ENCODE assay signal across 14 cellular contexts in the genomic region with DNA sequence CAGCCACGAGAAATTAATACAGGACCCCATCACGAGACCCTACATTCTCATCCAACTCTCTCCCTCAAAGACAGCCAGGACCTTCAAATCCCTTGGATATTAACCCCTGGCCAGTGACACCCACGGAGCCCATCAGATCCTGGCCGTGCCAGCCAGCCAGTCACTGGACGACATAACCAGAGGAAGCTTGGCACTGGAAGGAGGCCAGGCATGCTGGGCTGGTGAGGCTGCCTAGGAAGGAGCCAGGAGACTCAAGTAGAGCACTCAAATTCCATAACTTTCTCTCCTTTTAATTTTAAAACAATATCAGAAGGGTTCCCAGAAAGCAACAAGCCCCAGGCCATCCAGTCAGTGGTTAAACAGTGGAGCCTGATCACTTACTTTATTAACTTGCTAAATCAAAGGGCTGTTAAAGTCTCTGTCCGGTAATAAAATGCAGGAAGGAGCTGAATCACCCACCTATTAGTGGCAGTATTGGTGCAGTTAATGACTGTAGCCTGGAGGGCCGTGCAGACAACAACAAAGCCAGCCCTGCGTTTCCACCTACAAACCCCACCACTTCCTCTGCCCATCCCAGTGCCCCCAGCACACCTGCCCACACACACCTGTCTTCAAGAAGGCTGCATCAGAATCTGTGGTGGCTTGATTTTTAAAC.
DNase-seq lines count a peak whose midpoint lies in the region; ATAC-seq and TF ChIP-seq lines count a peak whose summit lies in the region.
"Had no signal": no experiment of that assay in that cellular context is flagged by ENCODE, and none has a peak within 500 bp of the region (broad histone marks: within the 10 kb centered on the region; RNA-seq: fewer than 3 reads in every experiment).

No MANE protein-coding gene starts in this region.

- H3K27me3 Mint-ChIP-seq in HFFc6 (ENCODE audit: insufficient read depth) (no peaks in the 10 kb centered on the region; the same call in 1 of the 2 replicates), osteocyte (ENCODE audit: unreplicated experiment) (no peaks in the 10 kb centered on the region)

- H3K4me1 Mint-ChIP-seq in HFFc6 (ENCODE audit: low read depth), result peaks cover 57% of the 10 kb centered on the region
- H3K4me1 Mint-ChIP-seq in osteocyte (ENCODE audit: unreplicated experiment), result peaks cover 15% of the 10 kb centered on the region

- TF ChIP-seq POLR2A in ovary (IDR thresholded peaks at IDR 0.05), result no peak

- WGBS in right cardiac atrium, result 68% methylated on average over 8 of the region's 8 CpGs
- 72 to 78% (median 72%) methylated on average over 8 of the region's 8 CpGs for WGBS in ovary, 3 donors

- H3K27ac Mint-ChIP-seq in HFFc6, result peak overlapping the region; percentile 26; the same call in 1 of the 2 replicates
- no peak overlapping the region for H3K27ac Mint-ChIP-seq in osteocyte (ENCODE audit: unreplicated experiment)
- H3K27ac Mint-ChIP-seq: mesothelial cell of epicardium had no signal

- intact Hi-C loops in right cardiac atrium (cut with DNase I) (no loop called here), ovary (cut with DNase I) (no loop called here)

- H3K4me1 ChIP-seq in right cardiac atrium (ENCODE audit: control insufficient read depth, insufficient read depth, low read length) (peaks cover 6% of the 10 kb centered on the region), ovary (ENCODE audit: insufficient read depth) (no peaks in the 10 kb centered on the region)
- H3K4me1 ChIP-seq: esophagus muscularis mucosa, upper lobe of right lung had no signal

- H3K27me3 ChIP-seq in right cardiac atrium (ENCODE audit: control insufficient read depth, insufficient read depth), result no peaks in the 10 kb centered on the region
- no peaks in the 10 kb centered on the region for H3K27me3 ChIP-seq in ovary
- H3K27me3 ChIP-seq: esophagus muscularis mucosa, upper lobe of right lung had no signal

- no peaks in the 10 kb centered on the region for H3K9me3 Mint-ChIP-seq in HFFc6
- no peaks in the 10 kb centered on the region for H3K9me3 Mint-ChIP-seq in osteocyte (ENCODE audit: unreplicated experiment)
- H3K9me3 Mint-ChIP-seq: mesothelial cell of epicardium had no signal

- TF ChIP-seq EP300 in ovary (IDR thresholded peaks at IDR 0.05), result no peak

- H3K9me3 ChIP-seq in right cardiac atrium (ENCODE audit: control insufficient read depth, low read length) (no peaks in the 10 kb centered on the region), ovary (no peaks in the 10 kb centered on the region)
- H3K9me3 ChIP-seq: esophagus muscularis mucosa, upper lobe of right lung had no signal

- DNase-seq in COLO668 (lab: John Stamatoyannopoulos, UW; ENCODE audit: unreplicated experiment) (peak; percentile 52), HFFc6 (peak; percentile 82), T1000 (lab: John Stamatoyannopoulos, UW) (peak; percentile 66), right cardiac atrium (peak in 2 of 3 donors; percentile 64), NCI-H2171 treated with DMSO at 0.1 percent for 48 hours (lab: John Stamatoyannopoulos, UW) (no peak), NCI-H187 (lab: John Stamatoyannopoulos, UW) (no peak), osteocyte (ENCODE audit: extremely low spot score, unreplicated experiment) (no peak), ovary (no peak)
- DNase-seq: activated naive CD4-positive, alpha-beta T cell treated with anti-CD3 and anti-CD28 coated beads, Interleukin-2, amount 50 U/mL, for 16 hours; NCI-H226; SHP77 treated with DMSO at 0.1 percent for 48 hours; upper lobe of right lung had no signal

- TF ChIP-seq CTCF in HFFc6 (IDR thresholded peaks at IDR 0.05), result no peak; the same call in 1 of the 2 replicates
- TF ChIP-seq CTCF in osteocyte (IDR thresholded peaks at IDR 0.05), result no peak
- no peak for TF ChIP-seq CTCF in ovary (IDR thresholded peaks at IDR 0.05)

- H3K27ac ChIP-seq in right cardiac atrium (ENCODE audit: low read length), result no peak overlapping the region
- no peak overlapping the region for H3K27ac ChIP-seq in ovary
- H3K27ac ChIP-seq: esophagus muscularis mucosa, upper lobe of right lung had no signal

- no peak overlapping the region for H3K4me3 ChIP-seq in right cardiac atrium (ENCODE audit: low read length)
- H3K4me3 ChIP-seq in ovary, result no peak overlapping the region
- H3K4me3 ChIP-seq: esophagus muscularis mucosa, upper lobe of right lung had no signal

- H3K4me3 Mint-ChIP-seq in HFFc6 (no peak overlapping the region), osteocyte (ENCODE audit: unreplicated experiment) (no peak overlapping the region)
- H3K4me3 Mint-ChIP-seq: mesothelial cell of epicardium had no signal

- ATAC-seq in right cardiac atrium, result no peak
- ATAC-seq: upper lobe of right lung had no signal

- H3K36me3 Mint-ChIP-seq in HFFc6 (ENCODE audit: low read depth) (no peaks in the 10 kb centered on the region; the same call in 1 of the 2 replicates), osteocyte (ENCODE audit: unreplicated experiment) (no peaks in the 10 kb centered on the region)
- H3K36me3 Mint-ChIP-seq: mesothelial cell of epicardium had no signal

- no peaks in the 10 kb centered on the region for H3K36me3 ChIP-seq in ovary
- H3K36me3 ChIP-seq: esophagus muscularis mucosa, upper lobe of right lung had no signal

Comparison
In these comparisons a context has a peak if more than half of its experiments do, and no peak if none do; other contexts are left out.
1. DNase-seq: peak in COLO668 (single experiment), HFFc6 (single experiment), T1000 (single experiment) and right cardiac atrium (2 of 3); none in NCI-H2171 treated with DMSO at 0.1 percent for 48 hours (single experiment), NCI-H187 (0 of 2), osteocyte (single experiment) and ovary (0 of 5).